Comparison of ENCODE assay signal across 16 cellular contexts in the genomic region with DNA sequence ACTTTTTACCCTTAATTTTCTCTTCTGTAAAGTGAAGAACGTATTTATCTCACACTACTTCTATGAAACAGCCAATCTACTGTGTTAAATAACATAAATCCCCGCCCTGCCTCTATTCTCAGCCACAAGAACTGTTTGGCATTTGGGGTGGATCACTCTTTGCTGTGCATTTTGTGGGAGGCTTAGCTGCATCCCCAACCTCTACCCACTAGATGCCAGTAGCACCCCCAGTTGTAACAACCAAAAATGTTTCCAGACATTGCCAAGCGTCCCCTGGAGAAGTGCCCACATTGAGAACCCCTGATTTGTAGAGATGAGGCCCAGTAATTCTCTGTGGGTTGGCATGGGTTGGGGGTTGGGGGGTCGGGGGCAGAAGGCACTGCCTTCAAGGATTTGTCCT.
A peak's percentile ranks its signal among the peaks of the same experiment; 100 is the strongest.
DNase-seq lines count a peak whose midpoint lies in the region; ATAC-seq and TF ChIP-seq lines count a peak whose summit lies in the region.
"Had no signal": no experiment of that assay in that cellular context is flagged by ENCODE, and none has a peak within 500 bp of the region (broad histone marks: within the 10 kb centered on the region; RNA-seq: fewer than 3 reads in every experiment).

No MANE protein-coding gene starts in this region.

- intact Hi-C loops in vagina (cut with DNase I) = no loop called here

- H3K9me3 Mint-ChIP-seq in WTC11 = peaks cover 30% of the 10 kb centered on the region

- no peaks in the 10 kb centered on the region for H3K27me3 ChIP-seq in vagina
- peaks cover 2% of the 10 kb centered on the region for H3K27me3 ChIP-seq in osteoblast (ENCODE audit: insufficient read depth, low read length)

- ATAC-seq in GM18907 (IDR thresholded peaks at IDR 0.05; ENCODE audit: unreplicated experiment) (peak; percentile 41), HG02938 (IDR thresholded peaks at IDR 0.05; ENCODE audit: unreplicated experiment) (peak; percentile 38), WTC11 (peak; percentile 21), omental fat pad (ENCODE audit: low FRiP score) (no peak)

- 0 out of 2 replicates have a peak, but pooled peaks cover 3% of the 10 kb centered on the region for H3K27me3 Mint-ChIP-seq in WTC11 (ENCODE audit: low read depth)

- DNase-seq in GM12865 (ENCODE audit: low read depth) = peak; percentile 56
- DNase-seq in WTC11 (ENCODE audit: low spot score) = no peak
- DNase-seq in omental fat pad (ENCODE audit: low spot score) = no peak
- DNase-seq in DMS114 treated with DMSO at 0.1 percent for 48 hours (lab: John Stamatoyannopoulos, UW; ENCODE audit: unreplicated experiment) = no peak
- no peak for DNase-seq in vagina (ENCODE audit: extremely low spot score in 2 of 2)
- DNase-seq in osteoblast (ENCODE audit: insufficient read length, low spot score, missing footprints) = no peak
- DNase-seq: activated T-cell treated with anti-CD3 and anti-CD28 coated beads for 4 hours; anterior cingulate cortex; foreskin fibroblast; GF-D8; NCI-H526; stimulated activated CD4-positive, alpha-beta T cell treated with anti-CD3 and anti-CD28 coated beads, Interleukin-2, amount 100 ng/mL, for 48 hours; stimulated activated naive CD4-positive, alpha-beta T cell had no signal

- H3K36me3 Mint-ChIP-seq in WTC11 = peaks cover 30% of the 10 kb centered on the region
- H3K36me3 Mint-ChIP-seq: CD14-positive monocyte had no signal

- POLR2A ChIA-PET in WTC11 (lab: Charles Lee) = no interaction called here

- peaks cover 14% of the 10 kb centered on the region for H3K4me1 Mint-ChIP-seq in WTC11
- H3K4me1 Mint-ChIP-seq: CD14-positive monocyte had no signal

- no peaks in the 10 kb centered on the region for H3K36me3 ChIP-seq in vagina
- H3K36me3 ChIP-seq in osteoblast (ENCODE audit: insufficient read depth, low read length) = no peaks in the 10 kb centered on the region

- H3K4me2 ChIP-seq in osteoblast (ENCODE audit: insufficient read depth, low read length) = no peak overlapping the region

- H3K27ac ChIP-seq in vagina (no peak overlapping the region), osteoblast (ENCODE audit: low read depth, low read length) (no peak overlapping the region)

- H3K4me3 ChIP-seq in GM12865 (ENCODE audit: low read depth, low read length) = no peak overlapping the region
- no peak overlapping the region for H3K4me3 ChIP-seq in vagina
- no peak overlapping the region for H3K4me3 ChIP-seq in osteoblast (ENCODE audit: insufficient read depth, low read length)

- H3K27ac Mint-ChIP-seq in WTC11 = no peak overlapping the region
- H3K27ac Mint-ChIP-seq: CD14-positive monocyte had no signal

- H3K9me3 ChIP-seq in vagina (no peaks in the 10 kb centered on the region), osteoblast (ENCODE audit: low read depth, low read length) (no peaks in the 10 kb centered on the region)

- H2AFZ ChIP-seq in osteoblast (ENCODE audit: low read length) = no peak overlapping the region

- no peaks in the 10 kb centered on the region for H4K20me1 ChIP-seq in osteoblast (ENCODE audit: insufficient read depth, low read length)

- H3K79me2 ChIP-seq in osteoblast (ENCODE audit: insufficient read depth, low read length) = no peaks in the 10 kb centered on the region

- CTCF ChIA-PET in WTC11 (lab: Charles Lee) = interaction anchor here (1.5 kb wide), 1 partner anchor 386 kb away, joined by 5 read pairs; no protein-coding TSS in a partner anchor

- no peak for TF ChIP-seq POLR2A in vagina (IDR thresholded peaks at IDR 0.05)

- H3K4me3 Mint-ChIP-seq in WTC11 = no peak overlapping the region
- H3K4me3 Mint-ChIP-seq: CD14-positive monocyte had no signal

- H3K4me1 ChIP-seq in vagina (no peaks in the 10 kb centered on the region), osteoblast (ENCODE audit: insufficient read depth, low read length) (no peaks in the 10 kb centered on the region)

- TF ChIP-seq CTCF in GM12865 (IDR thresholded peaks at IDR 0.05; ENCODE audit: insufficient read depth, low read depth, low read length, missing control alignments) = peak; percentile 47
- TF ChIP-seq CTCF in WTC11 (IDR thresholded peaks at IDR 0.05) = no peak
- TF ChIP-seq CTCF in omental fat pad (IDR thresholded peaks at IDR 0.05) = no peak
- no peak for TF ChIP-seq CTCF in vagina (IDR thresholded peaks at IDR 0.05)
- no peak for TF ChIP-seq CTCF in osteoblast (IDR thresholded peaks at IDR 0.05; ENCODE audit: extremely low read depth, low read depth, low read length)

TF ChIP-seq in WTC11, 78 proteins besides CTCF, POLR2A, EP300 and RAD21:
- TF ChIP-seq ZNF317 (CRISPR knock-in tag; IDR thresholded peaks at IDR 0.05; ENCODE audit: borderline replicate concordance, low read depth) = no peak
- no peak for TF ChIP-seq ZNF396 (CRISPR knock-in tag; IDR thresholded peaks at IDR 0.05; ENCODE audit: borderline replicate concordance)
- TF ChIP-seq SOX15 (CRISPR knock-in tag; IDR thresholded peaks at IDR 0.05) = no peak
- no peak for TF ChIP-seq FOXP4 (CRISPR knock-in tag; IDR thresholded peaks at IDR 0.05)
- TF ChIP-seq, protein P1, sequence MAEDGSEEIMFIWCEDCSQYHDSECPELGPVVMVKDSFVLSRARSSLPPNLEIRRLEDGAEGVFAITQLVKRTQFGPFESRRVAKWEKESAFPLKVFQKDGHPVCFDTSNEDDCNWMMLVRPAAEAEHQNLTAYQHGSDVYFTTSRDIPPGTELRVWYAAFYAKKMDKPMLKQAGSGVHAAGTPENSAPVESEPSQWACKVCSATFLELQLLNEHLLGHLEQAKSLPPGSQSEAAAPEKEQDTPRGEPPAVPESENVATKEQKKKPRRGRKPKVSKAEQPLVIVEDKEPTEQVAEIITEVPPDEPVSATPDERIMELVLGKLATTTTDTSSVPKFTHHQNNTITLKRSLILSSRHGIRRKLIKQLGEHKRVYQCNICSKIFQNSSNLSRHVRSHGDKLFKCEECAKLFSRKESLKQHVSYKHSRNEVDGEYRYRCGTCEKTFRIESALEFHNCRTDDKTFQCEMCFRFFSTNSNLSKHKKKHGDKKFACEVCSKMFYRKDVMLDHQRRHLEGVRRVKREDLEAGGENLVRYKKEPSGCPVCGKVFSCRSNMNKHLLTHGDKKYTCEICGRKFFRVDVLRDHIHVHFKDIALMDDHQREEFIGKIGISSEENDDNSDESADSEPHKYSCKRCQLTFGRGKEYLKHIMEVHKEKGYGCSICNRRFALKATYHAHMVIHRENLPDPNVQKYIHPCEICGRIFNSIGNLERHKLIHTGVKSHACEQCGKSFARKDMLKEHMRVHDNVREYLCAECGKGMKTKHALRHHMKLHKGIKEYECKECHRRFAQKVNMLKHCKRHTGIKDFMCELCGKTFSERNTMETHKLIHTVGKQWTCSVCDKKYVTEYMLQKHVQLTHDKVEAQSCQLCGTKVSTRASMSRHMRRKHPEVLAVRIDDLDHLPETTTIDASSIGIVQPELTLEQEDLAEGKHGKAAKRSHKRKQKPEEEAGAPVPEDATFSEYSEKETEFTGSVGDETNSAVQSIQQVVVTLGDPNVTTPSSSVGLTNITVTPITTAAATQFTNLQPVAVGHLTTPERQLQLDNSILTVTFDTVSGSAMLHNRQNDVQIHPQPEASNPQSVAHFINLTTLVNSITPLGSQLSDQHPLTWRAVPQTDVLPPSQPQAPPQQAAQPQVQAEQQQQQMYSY (CRISPR knock-in tag; IDR thresholded peaks at IDR 0.05) = no peak
- TF ChIP-seq ZNF232 (CRISPR knock-in tag; IDR thresholded peaks at IDR 0.05) = no peak
